Comparison of ENCODE assay signal across 12 cellular contexts in the genomic region with DNA sequence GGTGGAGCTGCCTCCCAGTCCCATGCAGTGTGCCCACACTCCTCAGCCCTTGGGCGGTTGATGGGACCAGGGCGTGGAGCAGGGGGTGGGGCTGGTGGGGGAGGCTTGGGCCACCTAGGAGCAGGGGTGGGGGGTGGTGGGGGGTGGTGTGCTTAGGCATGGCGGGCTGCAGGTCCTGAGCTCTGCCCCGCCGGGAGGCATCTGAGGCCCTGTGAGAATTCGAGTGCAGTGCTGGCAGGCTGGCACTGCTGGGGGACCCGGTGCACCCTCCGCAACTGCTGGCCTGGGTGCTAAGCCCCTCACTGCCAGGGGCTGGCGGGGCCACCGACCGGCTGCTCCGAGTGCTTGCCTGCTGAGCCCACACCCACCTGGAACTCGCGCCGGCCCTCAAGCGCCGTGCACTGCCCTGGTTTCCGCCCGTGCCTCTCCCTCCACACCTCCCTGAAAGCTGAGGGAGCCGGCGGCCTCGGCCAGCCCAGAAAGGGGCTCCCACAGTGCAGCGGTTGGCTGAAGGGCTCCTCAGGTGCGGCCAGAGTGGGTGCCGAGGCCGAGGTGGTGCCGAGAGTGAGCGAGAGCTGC. TPM values are rescaled to one million over a fixed set of nuclear protein-coding genes. Genes with fewer than 3 reads are reported as not detected.
"Had no signal": no experiment of that assay in that cellular context is flagged by ENCODE, and none has a peak within 500 bp of the region (broad histone marks: within the 10 kb centered on the region; RNA-seq: fewer than 3 reads in every experiment).

No MANE protein-coding gene starts in this region.

- H3K27ac ChIP-seq: GM23248, HL-60 had no signal

- H3K36me3 ChIP-seq: HAP-1 had no signal

- H3K36me3 Mint-ChIP-seq: IgD-negative memory B cell had no signal

- DNase-seq: GM23248, GOT3, H7, HFFc6, KBM-7 had no signal

- H3K4me1 Mint-ChIP-seq: IgD-negative memory B cell had no signal

- ATAC-seq: HCT116, HepG2 had no signal

- H3K9me3 ChIP-seq: HAP-1 had no signal

- H2AFZ ChIP-seq: GM23248 had no signal

- H3K4me3 ChIP-seq: GM23248, HAP-1 had no signal

- H3K4me1 ChIP-seq: HAP-1 had no signal

- H3K27me3 Mint-ChIP-seq: IgD-negative memory B cell had no signal

- H3K4me3 Mint-ChIP-seq: HFFc6, IgD-negative memory B cell had no signal

- H3K27ac Mint-ChIP-seq: HFFc6, IgD-negative memory B cell had no signal

- H3K9ac ChIP-seq: GM23248 had no signal

RNA-seq across cellular contexts. Expression of a gene that starts 59.6 kb away (rescaled TPM):
- total RNA-seq: GM23248, H4, H7, HepG2, HFFc6, HT1080 had no signal
- polyA plus RNA-seq: HepG2, IgD-negative memory B cell had no signal
